In the genomic region with DNA sequence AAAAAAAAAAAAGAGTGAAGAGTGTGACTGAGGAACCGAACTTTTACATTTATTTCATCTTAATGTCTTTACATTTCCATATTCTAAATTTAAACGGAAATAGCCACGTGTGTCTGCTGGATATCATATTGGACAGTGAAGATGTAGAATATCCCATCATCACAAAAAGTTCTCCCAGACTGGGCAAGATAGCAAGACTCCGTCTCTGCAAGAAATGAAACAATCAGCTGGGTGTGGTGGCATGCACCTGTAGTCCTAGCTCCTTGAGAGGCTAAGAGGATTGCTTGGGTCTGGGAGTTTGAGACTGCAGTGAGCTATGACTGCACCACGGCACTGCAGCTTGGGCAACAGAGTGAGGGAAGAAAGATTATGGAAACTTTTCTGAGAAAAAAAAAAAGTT, we compare ENCODE assay signal across 20 cellular contexts. TPM values are rescaled to one million over a fixed set of nuclear protein-coding genes. Genes with fewer than 3 reads are reported as not detected.
DNase-seq lines count a peak whose midpoint lies in the region; ATAC-seq, FAIRE-seq and TF ChIP-seq lines count a peak whose summit lies in the region.
"Had no signal": no experiment of that assay in that cellular context is flagged by ENCODE, and none has a peak within 500 bp of the region (broad histone marks: within the 10 kb centered on the region; RNA-seq: fewer than 3 reads in every experiment).

No MANE protein-coding gene starts in this region.

- H3K4me2 ChIP-seq in astrocyte (ENCODE audit: low read length), result no peak overlapping the region

- intact Hi-C loops in CD4-positive, alpha-beta T cell (cut with DNase I, micrococcal nuclease), result no loop called here

- no peak for ATAC-seq in CD4-positive, alpha-beta T cell (ENCODE audit: poor library complexity)
- ATAC-seq: HCT116 had no signal

- H3K9me3 ChIP-seq in CD4-positive, alpha-beta T cell (ENCODE audit: control insufficient read depth, low read length), result no peaks in the 10 kb centered on the region
- H3K9me3 ChIP-seq in astrocyte (ENCODE audit: insufficient read depth, low read depth, low read length), result no peaks in the 10 kb centered on the region

- H3K79me2 ChIP-seq in astrocyte (ENCODE audit: insufficient read depth, low read length), result peaks cover 27% of the 10 kb centered on the region

- no peak overlapping the region for H2AFZ ChIP-seq in astrocyte (ENCODE audit: low read depth, low read length)

- H3K36me3 ChIP-seq in astrocyte (ENCODE audit: insufficient read depth, low read length), result peaks cover 5% of the 10 kb centered on the region

- H3K4me1 Mint-ChIP-seq in T-helper 2 cell treated with Interferon-gamma antibody and Interleukin-4, amounts not matched to agents 5 μg/mL and 100 μg/mL, for 36 hours (ENCODE audit: low read depth), result peaks cover 14% of the 10 kb centered on the region
- peaks cover 19% of the 10 kb centered on the region for H3K4me1 Mint-ChIP-seq in CD4-positive, alpha-beta T cell (ENCODE audit: low read depth)
- H3K4me1 Mint-ChIP-seq in astrocyte (ENCODE audit: low read depth, unreplicated experiment) (peaks cover 20% of the 10 kb centered on the region), nephron progenitor cell (peaks cover 32% of the 10 kb centered on the region)

- no peak for TF ChIP-seq CTCF in CD4-positive, alpha-beta T cell (IDR thresholded peaks at IDR 0.05)
- TF ChIP-seq CTCF in astrocyte (IDR thresholded peaks at IDR 0.05; ENCODE audit: insufficient read depth, low read depth, low read length) (no peak), nephron progenitor cell (IDR thresholded peaks at IDR 0.05) (no peak)

- H4K20me1 ChIP-seq in astrocyte (ENCODE audit: insufficient read depth, low read length), result peaks cover 12% of the 10 kb centered on the region

- H3K27me3 ChIP-seq in CD4-positive, alpha-beta T cell (ENCODE audit: control insufficient read depth, insufficient read depth, low read length), result no peaks in the 10 kb centered on the region
- H3K27me3 ChIP-seq in astrocyte (ENCODE audit: insufficient read depth, low read length), result no peaks in the 10 kb centered on the region

- peaks cover 8% of the 10 kb centered on the region for H3K36me3 Mint-ChIP-seq in T-helper 2 cell treated with Interferon-gamma antibody and Interleukin-4, amounts not matched to agents 5 μg/mL and 100 μg/mL, for 36 hours (ENCODE audit: low read depth)
- peaks cover 21% of the 10 kb centered on the region for H3K36me3 Mint-ChIP-seq in CD4-positive, alpha-beta T cell (ENCODE audit: low read depth)
- peaks cover 14% of the 10 kb centered on the region for H3K36me3 Mint-ChIP-seq in astrocyte (ENCODE audit: low read depth, unreplicated experiment)
- peaks cover 29% of the 10 kb centered on the region for H3K36me3 Mint-ChIP-seq in nephron progenitor cell (ENCODE audit: low read depth)

- peaks cover 4% of the 10 kb centered on the region for H3K4me1 ChIP-seq in astrocyte (ENCODE audit: insufficient read depth, low read length)

- CTCF ChIA-PET in CD4-positive, alpha-beta T cell (lab: Charles Lee), result interaction anchor here (0.7 kb wide), 1 partner anchor 30 kb away, joined by 3 read pairs; no protein-coding TSS in a partner anchor

- FAIRE-seq in astrocyte (lab: Jason Lieb, UNC), result no peak
- FAIRE-seq: GM12892, GM19239 had no signal

- POLR2A ChIA-PET in CD4-positive, alpha-beta T cell (lab: Charles Lee), result interaction anchor here (1.1 kb wide), 1 partner anchor 30 kb away, joined by 3 read pairs; no protein-coding TSS in a partner anchor

- DNase-seq in T-helper 2 cell treated with Interferon-gamma antibody and Interleukin-4, amounts not matched to agents 5 μg/mL and 100 μg/mL, for 36 hours (ENCODE audit: low spot score), result no peak
- no peak for DNase-seq in T-helper 2 cell
- DNase-seq in CD4-positive, alpha-beta T cell, result no peak
- no peak for DNase-seq in astrocyte (ENCODE audit: low read depth)
- DNase-seq in nephron progenitor cell, result no peak
- no peak for DNase-seq in glomerular visceral epithelial cell (ENCODE audit: extremely low spot score)
- no peak for DNase-seq in stimulated activated CD4-positive, alpha-beta T cell treated with anti-CD3 and anti-CD28 coated beads, Interleukin-15, amount 100 ng/mL, for 24 hours
- no peak for DNase-seq in stimulated activated CD4-positive, alpha-beta T cell treated with anti-CD3 and anti-CD28 coated beads, Interleukin-2, amount 100 ng/mL, for 48 hours
- DNase-seq: C1 segment of cervical spinal cord, Calu3, DND-41, GDM1, NCI-H1436 treated with DMSO at 0.1 percent for 48 hours, NCI-H2107, NCI-H345, NCI-H526 treated with DMSO at 0.1 percent for 48 hours had no signal

- H3K4me3 Mint-ChIP-seq in T-helper 2 cell treated with Interferon-gamma antibody and Interleukin-4, amounts not matched to agents 5 μg/mL and 100 μg/mL, for 36 hours, result peak overlapping the region; percentile 39
- peak overlapping the region; percentile 62 for H3K4me3 Mint-ChIP-seq in CD4-positive, alpha-beta T cell
- peak overlapping the region; percentile 70 for H3K4me3 Mint-ChIP-seq in astrocyte (ENCODE audit: unreplicated experiment)
- peak overlapping the region; percentile 76 for H3K4me3 Mint-ChIP-seq in nephron progenitor cell

- H3K9me3 Mint-ChIP-seq in T-helper 2 cell treated with Interferon-gamma antibody and Interleukin-4, amounts not matched to agents 5 μg/mL and 100 μg/mL, for 36 hours, result no peaks in the 10 kb centered on the region
- H3K9me3 Mint-ChIP-seq in CD4-positive, alpha-beta T cell, result no peaks in the 10 kb centered on the region
- H3K9me3 Mint-ChIP-seq in astrocyte (ENCODE audit: unreplicated experiment), result no peaks in the 10 kb centered on the region
- H3K9me3 Mint-ChIP-seq in nephron progenitor cell, result no peaks in the 10 kb centered on the region

- no peak overlapping the region for H3K27ac Mint-ChIP-seq in T-helper 2 cell treated with Interferon-gamma antibody and Interleukin-4, amounts not matched to agents 5 μg/mL and 100 μg/mL, for 36 hours
- peak overlapping the region; percentile 63 for H3K27ac Mint-ChIP-seq in CD4-positive, alpha-beta T cell
- H3K27ac Mint-ChIP-seq in astrocyte (ENCODE audit: unreplicated experiment), result peak overlapping the region; percentile 78
- peak overlapping the region; percentile 88 for H3K27ac Mint-ChIP-seq in nephron progenitor cell

- no peaks in the 10 kb centered on the region for H3K27me3 Mint-ChIP-seq in T-helper 2 cell treated with Interferon-gamma antibody and Interleukin-4, amounts not matched to agents 5 μg/mL and 100 μg/mL, for 36 hours (ENCODE audit: low read depth)
- H3K27me3 Mint-ChIP-seq in CD4-positive, alpha-beta T cell, result no peaks in the 10 kb centered on the region
- H3K27me3 Mint-ChIP-seq in astrocyte (ENCODE audit: low read depth, unreplicated experiment), result no peaks in the 10 kb centered on the region
- peaks cover 7% of the 10 kb centered on the region for H3K27me3 Mint-ChIP-seq in nephron progenitor cell (ENCODE audit: low read depth, poor library complexity)

- H3K27ac ChIP-seq in CD4-positive, alpha-beta T cell (ENCODE audit: low read depth, low read length), result no peak overlapping the region
- no peak overlapping the region for H3K27ac ChIP-seq in astrocyte (ENCODE audit: low read depth, low read length)

- no peak overlapping the region for H3K4me3 ChIP-seq in astrocyte (ENCODE audit: insufficient read depth, low read depth, low read length)

- no peak overlapping the region for H3K9ac ChIP-seq in astrocyte (ENCODE audit: low read length)

RNA-seq across cellular contexts. Expression of a gene that starts 3.9 kb away (rescaled TPM):
- 1 to 10 TPM; 6.7 to 7.1 TPM for total RNA-seq in CD4-positive, alpha-beta T cell
- 50.2 and 58.0 TPM in 2 replicates for total RNA-seq in astrocyte

RNA-seq across cellular contexts. Expression of a gene that starts 22.6 kb away (rescaled TPM):
- total RNA-seq in CD4-positive, alpha-beta T cell, result 1 to 10 TPM; 5.5 to 7.3 TPM
- 14.2 and 14.5 TPM in 2 replicates for total RNA-seq in astrocyte

RNA-seq across cellular contexts. Expression of a gene that starts 23.3 kb away (rescaled TPM):
- 10 to 100 TPM in 1 of 2 experiments, 1 to 10 TPM in 1; 9.6 to 10.3 TPM for total RNA-seq in CD4-positive, alpha-beta T cell
- 6.0 and 6.3 TPM in 2 replicates for total RNA-seq in astrocyte

RNA-seq across cellular contexts. Expression of a gene that starts 28.7 kb away (rescaled TPM):
- total RNA-seq in CD4-positive, alpha-beta T cell, result 10 to 100 TPM; 12.0 to 12.9 TPM
- 15.0 and 15.3 TPM in 2 replicates for total RNA-seq in astrocyte

RNA-seq across cellular contexts. Expression of a gene that starts 31.4 kb away (rescaled TPM):
- not detected for total RNA-seq in CD4-positive, alpha-beta T cell
- total RNA-seq in astrocyte, result 0.34 and 0.91 TPM in 2 replicates
- total RNA-seq: HT1080 had no signal
